In genomic region chrX:14027511-14028019, GRCh38 we compare ENCODE assay signal across 8 cellular contexts. TPM values are rescaled to one million over a fixed set of nuclear protein-coding genes. Genes with fewer than 3 reads are reported as not detected.
A peak's percentile ranks its signal among the peaks of the same experiment; 100 is the strongest.
DNase-seq lines count a peak whose midpoint lies in the region; ATAC-seq lines count a peak whose summit lies in the region.

No MANE protein-coding gene starts in this region.

- DNase-seq in activated T-cell treated with anti-CD3 and anti-CD28 coated beads, Interleukin-2, amount 50 U/mL, for 72 hours = no peak
- DNase-seq in activated T-cell treated with anti-CD3 and anti-CD28 coated beads for 4 hours (no peak), mesenchymal stem cell (peak; percentile 22), cortex of kidney (lab: John Stamatoyannopoulos, UW) (no peak)
- no peak for DNase-seq in activated T-helper 2 cell treated with anti-CD3 and anti-CD28 coated beads, Interferon-gamma antibody, Interleukin-2, Interleukin-4, amounts not matched to agents 10 μg/mL and 5 μg/mL and 100 μg/mL, durations not matched to agents 14 hours and 24 hours and 36 hours (ENCODE audit: low spot score)

- ATAC-seq in activated T-cell treated with anti-CD3 and anti-CD28 coated beads, Interleukin-2, amount 50 U/mL, for 72 hours (replicated peaks in 1 of 2) = peak; percentile 57 to 60
- ATAC-seq in HG03159 (IDR thresholded peaks at IDR 0.05; ENCODE audit: unreplicated experiment) (peak; percentile 42), GM19324 (IDR thresholded peaks at IDR 0.05; ENCODE audit: low FRiP score, unreplicated experiment) (no peak), HG02973 (IDR thresholded peaks at IDR 0.05; ENCODE audit: unreplicated experiment) (no peak)

- no peak overlapping the region for H3K14ac ChIP-seq in mesenchymal stem cell (ENCODE audit: low read length in 2 of 2)

- H3K9ac ChIP-seq in mesenchymal stem cell (ENCODE audit: low read length) = peak overlapping the region; percentile 96

- peaks cover 0 to 4% of the 10 kb centered on the region in 2 experiments for H3K36me3 ChIP-seq in mesenchymal stem cell (ENCODE audit: control insufficient read depth in 1 of 2, insufficient read depth in 2 of 2, low read depth in 1 of 2, low read length in 2 of 2)

- H2BK12ac ChIP-seq in mesenchymal stem cell (ENCODE audit: low read length in 2 of 2) = no peak overlapping the region

- peaks cover 0 to 3% of the 10 kb centered on the region in 2 donors for H3K36me3 Mint-ChIP-seq in activated T-cell treated with anti-CD3 and anti-CD28 coated beads, Interleukin-2, amount 50 U/mL, for 72 hours (ENCODE audit: insufficient read depth in 2 of 2)
- peaks cover 7% of the 10 kb centered on the region for H3K36me3 Mint-ChIP-seq in activated T-helper 2 cell treated with anti-CD3 and anti-CD28 coated beads, Interferon-gamma antibody, Interleukin-2, Interleukin-4, amounts not matched to agents 10 μg/mL and 5 μg/mL and 100 μg/mL, durations not matched to agents 14 hours and 24 hours and 36 hours (ENCODE audit: low read depth)

- H2BK120ac ChIP-seq in mesenchymal stem cell (ENCODE audit: low read depth, low read length) = no peak overlapping the region

- H2BK15ac ChIP-seq in mesenchymal stem cell (ENCODE audit: low read depth, poor library complexity, severe bottlenecking) = no peak overlapping the region

- H3K9me3 ChIP-seq in mesenchymal stem cell (ENCODE audit: control insufficient read depth, low read length) = no peaks in the 10 kb centered on the region

- no peak overlapping the region for H3K4me3 ChIP-seq in mesenchymal stem cell (ENCODE audit: insufficient read depth in 1 of 2, low read depth in 1 of 2, low read length in 2 of 2)

- H3K9me3 Mint-ChIP-seq in activated T-cell treated with anti-CD3 and anti-CD28 coated beads, Interleukin-2, amount 50 U/mL, for 72 hours = no peaks in the 10 kb centered on the region
- no peaks in the 10 kb centered on the region for H3K9me3 Mint-ChIP-seq in activated T-helper 2 cell treated with anti-CD3 and anti-CD28 coated beads, Interferon-gamma antibody, Interleukin-2, Interleukin-4, amounts not matched to agents 10 μg/mL and 5 μg/mL and 100 μg/mL, durations not matched to agents 14 hours and 24 hours and 36 hours

- peaks cover 36% of the 10 kb centered on the region for H3K4me1 Mint-ChIP-seq in activated T-cell treated with anti-CD3 and anti-CD28 coated beads, Interleukin-2, amount 50 U/mL, for 72 hours (ENCODE audit: low read depth)
- peaks cover 20% of the 10 kb centered on the region for H3K4me1 Mint-ChIP-seq in activated T-helper 2 cell treated with anti-CD3 and anti-CD28 coated beads, Interferon-gamma antibody, Interleukin-2, Interleukin-4, amounts not matched to agents 10 μg/mL and 5 μg/mL and 100 μg/mL, durations not matched to agents 14 hours and 24 hours and 36 hours (ENCODE audit: low read depth)

- peak overlapping the region; percentile 49 to 100 for H3K4me3 Mint-ChIP-seq in activated T-cell treated with anti-CD3 and anti-CD28 coated beads, Interleukin-2, amount 50 U/mL, for 72 hours
- H3K4me3 Mint-ChIP-seq in activated T-helper 2 cell treated with anti-CD3 and anti-CD28 coated beads, Interferon-gamma antibody, Interleukin-2, Interleukin-4, amounts not matched to agents 10 μg/mL and 5 μg/mL and 100 μg/mL, durations not matched to agents 14 hours and 24 hours and 36 hours (ENCODE audit: low read depth) = peak overlapping the region; percentile 26

- H2BK5ac ChIP-seq in mesenchymal stem cell (ENCODE audit: low read depth, low read length, poor library complexity, severe bottlenecking) = no peak overlapping the region

- intact Hi-C loops in activated T-helper 2 cell treated with anti-CD3 and anti-CD28 coated beads, Interferon-gamma antibody, Interleukin-2, Interleukin-4, amounts not matched to agents 10 μg/mL and 5 μg/mL and 100 μg/mL, durations not matched to agents 14 hours and 24 hours and 36 hours (cut with micrococcal nuclease) = loop anchor here (2.0 to 5.0 kb wide), 8 partner anchors 40 to 1310 kb away; partner anchors contain the start of gene PIGA

- H3K79me1 ChIP-seq in mesenchymal stem cell (replicated peaks; ENCODE audit: low read length, poor library complexity, severe bottlenecking) = peaks cover 2% of the 10 kb centered on the region

- no peak overlapping the region for H3K27ac ChIP-seq in mesenchymal stem cell (ENCODE audit: low read length, poor library complexity, severe bottlenecking)

- H3K4me1 ChIP-seq in mesenchymal stem cell (ENCODE audit: control insufficient read depth, insufficient read depth, low read depth, low read length) = peaks cover 3% of the 10 kb centered on the region

- H3K27me3 ChIP-seq in mesenchymal stem cell (ENCODE audit: control insufficient read depth in 1 of 2, insufficient read depth in 1 of 2, low read length in 2 of 2) = peaks cover 0 to under 1% of the 10 kb centered on the region in 2 experiments

- no peak overlapping the region for H3K18ac ChIP-seq in mesenchymal stem cell (ENCODE audit: low read depth in 1 of 2, low read length in 2 of 2)

- no peak overlapping the region for H4K91ac ChIP-seq in mesenchymal stem cell (ENCODE audit: low read length)

- H3K27me3 Mint-ChIP-seq in activated T-cell treated with anti-CD3 and anti-CD28 coated beads, Interleukin-2, amount 50 U/mL, for 72 hours (ENCODE audit: low read depth) = no peaks in the 10 kb centered on the region
- no peaks in the 10 kb centered on the region for H3K27me3 Mint-ChIP-seq in activated T-helper 2 cell treated with anti-CD3 and anti-CD28 coated beads, Interferon-gamma antibody, Interleukin-2, Interleukin-4, amounts not matched to agents 10 μg/mL and 5 μg/mL and 100 μg/mL, durations not matched to agents 14 hours and 24 hours and 36 hours (ENCODE audit: low read depth)

- no peak overlapping the region for H3K4me2 ChIP-seq in mesenchymal stem cell (ENCODE audit: low read length, poor library complexity, severe bottlenecking)

- no peak overlapping the region for H4K8ac ChIP-seq in mesenchymal stem cell (ENCODE audit: low read length)

- peak overlapping the region; percentile 100 for H3K27ac Mint-ChIP-seq in activated T-cell treated with anti-CD3 and anti-CD28 coated beads, Interleukin-2, amount 50 U/mL, for 72 hours
- H3K27ac Mint-ChIP-seq in activated T-helper 2 cell treated with anti-CD3 and anti-CD28 coated beads, Interferon-gamma antibody, Interleukin-2, Interleukin-4, amounts not matched to agents 10 μg/mL and 5 μg/mL and 100 μg/mL, durations not matched to agents 14 hours and 24 hours and 36 hours = peak overlapping the region; percentile 98

- H3K23ac ChIP-seq in mesenchymal stem cell (ENCODE audit: low read length in 2 of 2) = no peak overlapping the region

- H3K4ac ChIP-seq in mesenchymal stem cell (ENCODE audit: low read depth in 1 of 2, low read length in 2 of 2) = no peak overlapping the region

- H2AK5ac ChIP-seq in mesenchymal stem cell (ENCODE audit: low read length, severe bottlenecking) = no peak overlapping the region

- no peak overlapping the region for H2AFZ ChIP-seq in mesenchymal stem cell (ENCODE audit: low read depth, low read length)

RNA-seq across cellular contexts. Expression of gene GEMIN8, which starts 2.1 kb away (rescaled TPM):
- total RNA-seq in activated T-cell treated with anti-CD3 and anti-CD28 coated beads, Interleukin-2, amount 50 U/mL, for 72 hours = 10 to 100 TPM; 12.8 to 13.4 TPM
- total RNA-seq in activated T-helper 2 cell treated with anti-CD3 and anti-CD28 coated beads, Interferon-gamma antibody, Interleukin-2, Interleukin-4, amounts not matched to agents 10 μg/mL and 5 μg/mL and 100 μg/mL, durations not matched to agents 14 hours and 24 hours and 36 hours = 12.6 and 14.0 TPM in 2 replicates
- 10.3 TPM for polyA plus RNA-seq in mesenchymal stem cell (2013, experiment 1 of 2)
- 10.1 TPM for polyA plus RNA-seq in mesenchymal stem cell (2013, experiment 2 of 2)

Comparison
In these comparisons a context has a peak if more than half of its experiments do, and no peak if none do; other contexts are left out.
1. ATAC-seq: peak in activated T-cell treated with anti-CD3 and anti-CD28 coated beads, Interleukin-2, amount 50 U/mL, for 72 hours (2 of 2) and HG03159 (single experiment); none in GM19324 (single experiment) and HG02973 (single experiment).